Comparison of ENCODE assay signal across 12 cellular contexts in genomic region chr1:245997471-245998258, GRCh38.
DNase-seq lines count a peak whose midpoint lies in the region; ATAC-seq, FAIRE-seq and TF ChIP-seq lines count a peak whose summit lies in the region.
"Had no signal": no experiment of that assay in that cellular context is flagged by ENCODE, and none has a peak within 500 bp of the region (broad histone marks: within the 10 kb centered on the region; RNA-seq: fewer than 3 reads in every experiment).

No MANE protein-coding gene starts in this region.

- peaks cover 21% of the 10 kb centered on the region for H3K36me3 Mint-ChIP-seq in stimulated activated memory B cell treated with anti-CD40 and anti-IgM and Interleukin-4, amounts not matched to agents 10 μg/mL and 1 μg/mL and 100 μg/mL, for 72 hours
- no peaks in the 10 kb centered on the region for H3K36me3 Mint-ChIP-seq in activated CD4-positive, alpha-beta memory T cell treated with anti-CD3 and anti-CD28 coated beads, Interleukin-2, amount 10 ng/mL, durations not matched to agents 7 days and 5 days (ENCODE audit: low read depth)

- H3K9me3 ChIP-seq in SK-N-SH (no peaks in the 10 kb centered on the region), osteoblast (ENCODE audit: low read depth, low read length) (no peaks in the 10 kb centered on the region)

- CTCF ChIA-PET in SK-N-SH (lab: Yijun Ruan, JAX): interaction anchor here (1.0 kb wide), 1 partner anchor 283 kb away, joined by 3 read pairs; no protein-coding TSS in a partner anchor
- CTCF ChIA-PET in activated CD4-positive, alpha-beta memory T cell treated with anti-CD3 and anti-CD28 coated beads, Interleukin-2, amount 10 ng/mL, durations not matched to agents 7 days and 5 days (lab: Charles Lee): no interaction called here

- no peaks in the 10 kb centered on the region for H3K9me2 ChIP-seq in SK-N-SH

- DNase-seq in GM12892 (ENCODE audit: insufficient read length) (no peak), SK-N-SH (no peak), fibroblast of pulmonary artery (ENCODE audit: low read depth) (peak; percentile 73), osteoblast (ENCODE audit: insufficient read length, low spot score, missing footprints) (no peak), NCI-H1048 (lab: John Stamatoyannopoulos, UW) (no peak)
- no peak for DNase-seq in activated CD4-positive, alpha-beta memory T cell treated with anti-CD3 and anti-CD28 coated beads, Interleukin-2, amount 10 ng/mL, durations not matched to agents 7 days and 5 days
- DNase-seq: amygdala, NCI-H446 treated with DMSO at 0.1 percent for 48 hours had no signal

- POLR2A ChIA-PET in SK-N-SH (lab: Yijun Ruan, JAX): no interaction called here
- POLR2A ChIA-PET in activated CD4-positive, alpha-beta memory T cell treated with anti-CD3 and anti-CD28 coated beads, Interleukin-2, amount 10 ng/mL, durations not matched to agents 7 days and 5 days (lab: Charles Lee): no interaction called here

- H3K27me3 ChIP-seq in SK-N-SH (ENCODE audit: insufficient read depth) (no peaks in the 10 kb centered on the region), osteoblast (ENCODE audit: insufficient read depth, low read length) (no peaks in the 10 kb centered on the region)

- TF ChIP-seq EP300 in SK-N-SH (IDR thresholded peaks at IDR 0.05; ENCODE audit: borderline replicate concordance in 1 of 2, low read depth in 1 of 2, low read length in 1 of 2): peak; percentile 58 to 92

- no peaks in the 10 kb centered on the region for H3K27me3 Mint-ChIP-seq in stimulated activated memory B cell treated with anti-CD40 and anti-IgM and Interleukin-4, amounts not matched to agents 10 μg/mL and 1 μg/mL and 100 μg/mL, for 72 hours
- H3K27me3 Mint-ChIP-seq in activated CD4-positive, alpha-beta memory T cell treated with anti-CD3 and anti-CD28 coated beads, Interleukin-2, amount 10 ng/mL, durations not matched to agents 7 days and 5 days: no peaks in the 10 kb centered on the region

- H3K36me3 ChIP-seq in SK-N-SH (replicated peaks in 1 of 2; ENCODE audit: control insufficient read depth in 1 of 2, insufficient read depth in 2 of 2, low read length in 1 of 2) (no peaks in the 10 kb centered on the region), osteoblast (ENCODE audit: insufficient read depth, low read length) (no peaks in the 10 kb centered on the region)

- H3K27ac ChIP-seq in SK-N-SH (ENCODE audit: low read depth in 2 of 2, low read length in 1 of 2) (peak overlapping the region; percentile 52 to 99), osteoblast (ENCODE audit: low read depth, low read length) (peak overlapping the region; percentile 3)
- H3K27ac ChIP-seq: KMS-11 had no signal

- no peaks in the 10 kb centered on the region for H3K9me3 Mint-ChIP-seq in stimulated activated memory B cell treated with anti-CD40 and anti-IgM and Interleukin-4, amounts not matched to agents 10 μg/mL and 1 μg/mL and 100 μg/mL, for 72 hours
- H3K9me3 Mint-ChIP-seq in activated CD4-positive, alpha-beta memory T cell treated with anti-CD3 and anti-CD28 coated beads, Interleukin-2, amount 10 ng/mL, durations not matched to agents 7 days and 5 days: no peaks in the 10 kb centered on the region

- H3K79me2 ChIP-seq in SK-N-SH (ENCODE audit: insufficient read depth) (no peaks in the 10 kb centered on the region), osteoblast (ENCODE audit: insufficient read depth, low read length) (no peaks in the 10 kb centered on the region)

- H4K20me1 ChIP-seq in SK-N-SH (ENCODE audit: insufficient read depth) (no peaks in the 10 kb centered on the region), osteoblast (ENCODE audit: insufficient read depth, low read length) (no peaks in the 10 kb centered on the region)

- H2AFZ ChIP-seq in SK-N-SH (ENCODE audit: low read depth): no peak overlapping the region
- no peak overlapping the region for H2AFZ ChIP-seq in osteoblast (ENCODE audit: low read length)

- no peak overlapping the region for H3K4me3 ChIP-seq in SK-N-SH (ENCODE audit: low read depth in 2 of 2, low read length in 1 of 2)
- no peak overlapping the region for H3K4me3 ChIP-seq in fibroblast of pulmonary artery (replicated peaks; ENCODE audit: low read depth, low read length)
- no peak overlapping the region for H3K4me3 ChIP-seq in osteoblast (ENCODE audit: insufficient read depth, low read length)
- H3K4me3 ChIP-seq: lung had no signal

- TF ChIP-seq POLR2A in GM12892 (IDR thresholded peaks at IDR 0.05; ENCODE audit: low read depth, low read length): no peak

- TF ChIP-seq CTCF in SK-N-SH (IDR thresholded peaks at IDR 0.05): no peak
- TF ChIP-seq CTCF in fibroblast of pulmonary artery (IDR thresholded peaks at IDR 0.05; ENCODE audit: low read length, missing control alignments): no peak
- no peak for TF ChIP-seq CTCF in osteoblast (IDR thresholded peaks at IDR 0.05; ENCODE audit: extremely low read depth, low read depth, low read length)

- TF ChIP-seq RAD21 in SK-N-SH (IDR thresholded peaks at IDR 0.05; ENCODE audit: low read length): no peak

- peaks cover 3% of the 10 kb centered on the region for H3F3A ChIP-seq in SK-N-SH (replicated peaks; ENCODE audit: insufficient read depth)

- H3K4me1 ChIP-seq in SK-N-SH (ENCODE audit: control insufficient read depth in 1 of 2, insufficient read depth in 2 of 2, low read depth in 1 of 2, low read length in 1 of 2) (peaks cover 0 to 35% of the 10 kb centered on the region in 2 experiments; a peak in 2 of 4 replicates), osteoblast (ENCODE audit: insufficient read depth, low read length) (peaks cover 25% of the 10 kb centered on the region)

- 62% methylated on average over 5 of the region's 7 CpGs for WGBS in SK-N-SH (ENCODE audit: low lambda C conversion rate)

- H3K9ac ChIP-seq in SK-N-SH: peak overlapping the region; percentile 14; the same call in 1 of the 2 replicates
- H3K9ac ChIP-seq: KMS-11 had no signal

- no peak overlapping the region for H3K4me3 Mint-ChIP-seq in stimulated activated memory B cell treated with anti-CD40 and anti-IgM and Interleukin-4, amounts not matched to agents 10 μg/mL and 1 μg/mL and 100 μg/mL, for 72 hours
- H3K4me3 Mint-ChIP-seq in activated CD4-positive, alpha-beta memory T cell treated with anti-CD3 and anti-CD28 coated beads, Interleukin-2, amount 10 ng/mL, durations not matched to agents 7 days and 5 days: no peak overlapping the region

- H3K4me2 ChIP-seq in SK-N-SH (no peak overlapping the region), osteoblast (ENCODE audit: insufficient read depth, low read length) (no peak overlapping the region)
- H3K4me2 ChIP-seq: KMS-11 had no signal

- peaks cover 18% of the 10 kb centered on the region for H3K4me1 Mint-ChIP-seq in stimulated activated memory B cell treated with anti-CD40 and anti-IgM and Interleukin-4, amounts not matched to agents 10 μg/mL and 1 μg/mL and 100 μg/mL, for 72 hours
- no peaks in the 10 kb centered on the region for H3K4me1 Mint-ChIP-seq in activated CD4-positive, alpha-beta memory T cell treated with anti-CD3 and anti-CD28 coated beads, Interleukin-2, amount 10 ng/mL, durations not matched to agents 7 days and 5 days

- H3K27ac Mint-ChIP-seq in stimulated activated memory B cell treated with anti-CD40 and anti-IgM and Interleukin-4, amounts not matched to agents 10 μg/mL and 1 μg/mL and 100 μg/mL, for 72 hours: no peak overlapping the region
- no peak overlapping the region for H3K27ac Mint-ChIP-seq in activated CD4-positive, alpha-beta memory T cell treated with anti-CD3 and anti-CD28 coated beads, Interleukin-2, amount 10 ng/mL, durations not matched to agents 7 days and 5 days

- FAIRE-seq in GM12892 (lab: Jason Lieb, UNC): peak; percentile 36

- ATAC-seq in stimulated activated memory B cell treated with anti-CD40 and anti-IgM and Interleukin-4, amounts not matched to agents 10 μg/mL and 1 μg/mL and 100 μg/mL, for 72 hours: no peak
- no peak for ATAC-seq in GM18873 (IDR thresholded peaks at IDR 0.05; ENCODE audit: low FRiP score, unreplicated experiment)

TF ChIP-seq in SK-N-SH, 30 proteins besides CTCF, POLR2A, EP300 and RAD21 (continues in another document):
- peak; percentile 86; the same call in 1 of the 2 replicates for TF ChIP-seq RXRA (IDR thresholded peaks at IDR 0.05; ENCODE audit: borderline replicate concordance, low read depth)
- TF ChIP-seq JUND (IDR thresholded peaks at IDR 0.05): peak; percentile 82
- TF ChIP-seq, protein P1, sequence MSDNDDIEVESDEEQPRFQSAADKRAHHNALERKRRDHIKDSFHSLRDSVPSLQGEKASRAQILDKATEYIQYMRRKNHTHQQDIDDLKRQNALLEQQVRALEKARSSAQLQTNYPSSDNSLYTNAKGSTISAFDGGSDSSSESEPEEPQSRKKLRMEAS (IDR thresholded peaks at IDR 0.05; ENCODE audit: low read depth): peak; percentile 44; the same call in 1 of the 2 replicates
- TF ChIP-seq TEAD4 (IDR thresholded peaks at IDR 0.05; ENCODE audit: borderline replicate concordance, insufficient read depth): peak; percentile 87
- TF ChIP-seq POLR2AphosphoS5 (IDR thresholded peaks at IDR 0.05; ENCODE audit: low read depth, low read length): peak; percentile 56; the same call in 1 of the 2 replicates
- TF ChIP-seq MXI1 (IDR thresholded peaks at IDR 0.05; ENCODE audit: low read depth, low read length): no peak
- peak; percentile 59; the same call in 1 of the 2 replicates for TF ChIP-seq FOXM1 (IDR thresholded peaks at IDR 0.05; ENCODE audit: low read depth)
- TF ChIP-seq, protein P2, sequence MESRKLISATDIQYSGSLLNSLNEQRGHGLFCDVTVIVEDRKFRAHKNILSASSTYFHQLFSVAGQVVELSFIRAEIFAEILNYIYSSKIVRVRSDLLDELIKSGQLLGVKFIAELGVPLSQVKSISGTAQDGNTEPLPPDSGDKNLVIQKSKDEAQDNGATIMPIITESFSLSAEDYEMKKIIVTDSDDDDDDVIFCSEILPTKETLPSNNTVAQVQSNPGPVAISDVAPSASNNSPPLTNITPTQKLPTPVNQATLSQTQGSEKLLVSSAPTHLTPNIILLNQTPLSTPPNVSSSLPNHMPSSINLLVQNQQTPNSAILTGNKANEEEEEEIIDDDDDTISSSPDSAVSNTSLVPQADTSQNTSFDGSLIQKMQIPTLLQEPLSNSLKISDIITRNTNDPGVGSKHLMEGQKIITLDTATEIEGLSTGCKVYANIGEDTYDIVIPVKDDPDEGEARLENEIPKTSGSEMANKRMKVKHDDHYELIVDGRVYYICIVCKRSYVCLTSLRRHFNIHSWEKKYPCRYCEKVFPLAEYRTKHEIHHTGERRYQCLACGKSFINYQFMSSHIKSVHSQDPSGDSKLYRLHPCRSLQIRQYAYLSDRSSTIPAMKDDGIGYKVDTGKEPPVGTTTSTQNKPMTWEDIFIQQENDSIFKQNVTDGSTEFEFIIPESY (IDR thresholded peaks at IDR 0.05; ENCODE audit: borderline replicate concordance, low read depth): no peak
- no peak for TF ChIP-seq EZH2phosphoT487 (IDR thresholded peaks at IDR 0.05; ENCODE audit: borderline replicate concordance, low read depth)
- TF ChIP-seq GATA2 (CRISPR knock-in tag; IDR thresholded peaks at IDR 0.05): no peak
